ENCODE assay signal across 35 cellular contexts in genomic region chr18:9431296-9431695, GRCh38.
"Had no signal": no experiment of that assay in that cellular context is flagged by ENCODE, and none has a peak within 500 bp of the region (broad histone marks: within the 10 kb centered on the region; RNA-seq: fewer than 3 reads in every experiment).

No MANE protein-coding gene starts in this region.

- H3K27me3 ChIP-seq: ascending aorta, cardiac muscle cell had no signal

- H3K36me3 Mint-ChIP-seq: activated CD4-positive, alpha-beta memory T cell treated with anti-CD3 and anti-CD28 coated beads for 36 hours; activated naive CD4-positive, alpha-beta T cell treated with anti-CD3 and anti-CD28 coated beads, Interleukin-2, amount 50 U/mL, for 72 hours; activated naive CD8-positive, alpha-beta T cell treated with anti-CD3 and anti-CD28 coated beads for 36 hours; brain; T-cell had no signal

- H3K27me3 Mint-ChIP-seq: activated B cell treated with CpG ODN at 0.5 μM for 24 hours; activated CD4-positive, alpha-beta T cell treated with anti-CD3 and anti-CD28 coated beads, Interleukin-2, amount 10 ng/mL, durations not matched to agents 24 days and 14 days; activated naive CD8-positive, alpha-beta T cell treated with anti-CD3 and anti-CD28 coated beads for 36 hours had no signal

- H3K4me1 Mint-ChIP-seq: activated T-helper 17 cell treated with anti-CD3 and anti-CD28 coated beads, Interleukin-2, amount 50 U/mL, for 72 hours; central memory CD8-positive, alpha-beta T cell; T-helper 17 cell had no signal

- DNase-seq: activated B cell treated with CpG ODN at 0.5 μM for 24 hours; activated CD4-positive, alpha-beta memory T cell treated with anti-CD3 and anti-CD28 coated beads for 36 hours; activated CD4-positive, alpha-beta T cell treated with anti-CD3 and anti-CD28 coated beads for 4 hours; activated CD4-positive, alpha-beta T cell treated with anti-CD3 and anti-CD28 coated beads, Interleukin-2, amount 10 ng/mL, durations not matched to agents 24 days and 14 days; activated CD4-positive, alpha-beta T cell treated with anti-CD3 and anti-CD28 coated beads, Interleukin-2, amount 50 U/mL, for 1 hour; activated CD4-positive, alpha-beta T cell treated with anti-CD3 and anti-CD28 coated beads, Interleukin-2, amount 50 U/mL, for 4 hours; activated CD4-positive, CD25-positive, alpha-beta regulatory T cell treated with anti-CD3 and anti-CD28 coated beads, Interleukin-2, amount 50 U/mL, for 72 hours; activated CD8-positive, alpha-beta memory T cell treated with anti-CD3 and anti-CD28 coated beads, Interleukin-2, amount 50 U/mL, for 4 hours; activated CD8-positive, alpha-beta T cell treated with anti-CD3 and anti-CD28 coated beads for 36 hours; activated effector memory CD4-positive, alpha-beta T cell treated with anti-CD3 and anti-CD28 coated beads, Interleukin-2, amount 50 U/mL, for 16 hours; activated gamma-delta T cell treated with Interleukin-2 at 50 U/mL for 16 hours; activated naive CD4-positive, alpha-beta T cell; activated naive CD4-positive, alpha-beta T cell treated with anti-CD3 and anti-CD28 coated beads for 36 hours; activated naive CD4-positive, alpha-beta T cell treated with anti-CD3 and anti-CD28 coated beads, Interleukin-2, amount 50 U/mL, for 16 hours; activated naive CD8-positive, alpha-beta T cell treated with anti-CD3 and anti-CD28 coated beads for 36 hours; activated T-cell treated with anti-CD3 and anti-CD28 coated beads for 4 hours; activated T-cell treated with anti-CD3 and anti-CD28 coated beads, Interleukin-2, amount 50 U/mL, for 1 hour; activated T-cell treated with anti-CD3 and anti-CD28 coated beads, Interleukin-2, amount 50 U/mL, for 4 hours; activated T-cell treated with anti-CD3 and anti-CD28 coated beads, Interleukin-2, amount 50 U/mL, for 72 hours; amygdala; anterior cingulate cortex; caudate nucleus; cerebellar nuclear complex; T-cell; T-helper 17 cell; T-helper 9 cell had no signal

- H3K9me3 ChIP-seq: ascending aorta had no signal

- H3K9me3 Mint-ChIP-seq: activated B cell treated with CpG ODN at 0.5 μM for 24 hours; activated CD4-positive, alpha-beta memory T cell treated with anti-CD3 and anti-CD28 coated beads for 36 hours; activated CD8-positive, alpha-beta T cell treated with anti-CD3 and anti-CD28 coated beads for 36 hours; activated naive CD4-positive, alpha-beta T cell treated with anti-CD3 and anti-CD28 coated beads for 36 hours; activated naive CD4-positive, alpha-beta T cell treated with anti-CD3 and anti-CD28 coated beads, Interleukin-2, amount 50 U/mL, for 72 hours; activated naive CD8-positive, alpha-beta T cell treated with anti-CD3 and anti-CD28 coated beads for 36 hours; activated T-cell treated with anti-CD3 and anti-CD28 coated beads, Interleukin-2, amount 50 U/mL, for 4 hours; activated T-cell treated with anti-CD3 and anti-CD28 coated beads, Interleukin-2, amount 50 U/mL, for 72 hours; activated T-helper 1 cell treated with anti-CD3 and anti-CD28 coated beads, Interleukin-12 subunit alpha, Interleukin-12 subunit beta, Interleukin-2, Interleukin-4 antibody, amounts not matched to agents 30 ng/mL and 10 ng/mL and 1 ng/mL, durations not matched to agents 14 hours and 24 hours and 36 hours; activated T-helper 17 cell treated with anti-CD3 and anti-CD28 coated beads, Interleukin-2, amount 50 U/mL, for 72 hours; central memory CD8-positive, alpha-beta T cell; T-cell; T-helper 2 cell treated with Interferon-gamma antibody and Interleukin-4, amounts not matched to agents 5 μg/mL and 100 μg/mL, for 36 hours had no signal

- ATAC-seq: activated CD8-positive, alpha-beta T cell treated with anti-CD3 and anti-CD28 coated beads for 36 hours; activated naive CD4-positive, alpha-beta T cell treated with anti-CD3 and anti-CD28 coated beads, Interleukin-2, amount 50 U/mL, for 72 hours; activated T-cell treated with anti-CD3 and anti-CD28 coated beads, Interleukin-2, amount 50 U/mL, for 4 hours; activated T-cell treated with anti-CD3 and anti-CD28 coated beads, Interleukin-2, amount 50 U/mL, for 72 hours; activated T-helper 17 cell treated with anti-CD3 and anti-CD28 coated beads, Interleukin-2, amount 50 U/mL, for 72 hours; T-cell; T-helper 17 cell had no signal

- H3K4me3 ChIP-seq: ascending aorta, cardiac muscle cell had no signal

- H3K27ac ChIP-seq: ascending aorta, cardiac muscle cell, VCaP had no signal

- H3K4me3 Mint-ChIP-seq: activated B cell treated with CpG ODN at 0.5 μM for 24 hours; activated CD4-positive, alpha-beta memory T cell treated with anti-CD3 and anti-CD28 coated beads for 36 hours; activated CD4-positive, alpha-beta T cell treated with anti-CD3 and anti-CD28 coated beads, Interleukin-2, amount 10 ng/mL, durations not matched to agents 24 days and 14 days; activated CD8-positive, alpha-beta T cell treated with anti-CD3 and anti-CD28 coated beads for 36 hours; activated naive CD4-positive, alpha-beta T cell treated with anti-CD3 and anti-CD28 coated beads for 36 hours; activated naive CD8-positive, alpha-beta T cell treated with anti-CD3 and anti-CD28 coated beads for 36 hours; activated T-cell treated with anti-CD3 and anti-CD28 coated beads, Interleukin-2, amount 50 U/mL, for 4 hours; activated T-cell treated with anti-CD3 and anti-CD28 coated beads, Interleukin-2, amount 50 U/mL, for 72 hours; activated T-helper 1 cell treated with anti-CD3 and anti-CD28 coated beads, Interleukin-12 subunit alpha, Interleukin-12 subunit beta, Interleukin-2, Interleukin-4 antibody, amounts not matched to agents 30 ng/mL and 10 ng/mL and 1 ng/mL, durations not matched to agents 14 hours and 24 hours and 36 hours; activated T-helper 17 cell treated with anti-CD3 and anti-CD28 coated beads, Interleukin-2, amount 50 U/mL, for 72 hours; brain; central memory CD8-positive, alpha-beta T cell; T-cell; T-helper 17 cell; T-helper 2 cell treated with Interferon-gamma antibody and Interleukin-4, amounts not matched to agents 5 μg/mL and 100 μg/mL, for 36 hours had no signal

- H3K27ac Mint-ChIP-seq: activated B cell treated with CpG ODN at 0.5 μM for 24 hours; activated CD4-positive, alpha-beta memory T cell treated with anti-CD3 and anti-CD28 coated beads for 36 hours; activated CD4-positive, alpha-beta T cell treated with anti-CD3 and anti-CD28 coated beads, Interleukin-2, amount 10 ng/mL, durations not matched to agents 24 days and 14 days; activated CD8-positive, alpha-beta T cell treated with anti-CD3 and anti-CD28 coated beads for 36 hours; activated naive CD4-positive, alpha-beta T cell treated with anti-CD3 and anti-CD28 coated beads for 36 hours; activated naive CD4-positive, alpha-beta T cell treated with anti-CD3 and anti-CD28 coated beads, Interleukin-2, amount 50 U/mL, for 72 hours; activated naive CD8-positive, alpha-beta T cell treated with anti-CD3 and anti-CD28 coated beads for 36 hours; activated T-cell treated with anti-CD3 and anti-CD28 coated beads, Interleukin-2, amount 50 U/mL, for 72 hours; activated T-helper 1 cell treated with anti-CD3 and anti-CD28 coated beads, Interleukin-12 subunit alpha, Interleukin-12 subunit beta, Interleukin-2, Interleukin-4 antibody, amounts not matched to agents 30 ng/mL and 10 ng/mL and 1 ng/mL, durations not matched to agents 14 hours and 24 hours and 36 hours; activated T-helper 17 cell treated with anti-CD3 and anti-CD28 coated beads, Interleukin-2, amount 50 U/mL, for 72 hours; T-cell; T-helper 17 cell; T-helper 2 cell treated with Interferon-gamma antibody and Interleukin-4, amounts not matched to agents 5 μg/mL and 100 μg/mL, for 36 hours had no signal

- H3K36me3 ChIP-seq: ascending aorta, cardiac muscle cell had no signal
